Comparison of ENCODE assay signal across 24 cellular contexts in genomic region chr7:129576138-129576537, GRCh38.
"Had no signal": no experiment of that assay in that cellular context is flagged by ENCODE, and none has a peak within 500 bp of the region (broad histone marks: within the 10 kb centered on the region; RNA-seq: fewer than 3 reads in every experiment).

No MANE protein-coding gene starts in this region.

- H3K36me3 ChIP-seq: neural progenitor cell, ovary, right lobe of liver, sigmoid colon, stomach, thoracic aorta, thyroid gland, tibial nerve, upper lobe of right lung, uterus had no signal

- H3K9me3 ChIP-seq: psoas muscle, right lobe of liver, thyroid gland, uterus had no signal

- ATAC-seq: natural killer cell; psoas muscle; right cardiac atrium; right lobe of liver; stimulated activated effector memory CD8-positive, alpha-beta T cell treated with anti-CD3 and anti-CD28 coated beads, Interleukin-12 subunit alpha, Interleukin-12 subunit beta, amount 100 ng/mL, for 72 hours; stimulated activated naive B cell treated with anti-CD40 and anti-IgM and Interleukin-4, amounts not matched to agents 10 μg/mL and 1 μg/mL and 100 μg/mL, for 72 hours; upper lobe of right lung had no signal

- H3K4me3 ChIP-seq: neural progenitor cell, ovary, psoas muscle, right lobe of liver, sigmoid colon, stomach, thoracic aorta, thyroid gland, tibial nerve, upper lobe of right lung, uterus had no signal

- H3K9ac ChIP-seq: neural progenitor cell, parathyroid adenoma had no signal

- H3K4me1 ChIP-seq: neural progenitor cell, parathyroid adenoma, psoas muscle, right lobe of liver, sigmoid colon, stomach, thyroid gland, tibial nerve, upper lobe of right lung, uterus had no signal

- H3K27ac ChIP-seq: neural progenitor cell, ovary, parathyroid adenoma, psoas muscle, right lobe of liver, sigmoid colon, stomach, thoracic aorta, thyroid gland, tibial nerve, upper lobe of right lung, uterus had no signal

- H2AFZ ChIP-seq: neural progenitor cell, parathyroid adenoma had no signal

- H3K27me3 ChIP-seq: neural progenitor cell, ovary, right lobe of liver, sigmoid colon, stomach, thyroid gland, tibial nerve, upper lobe of right lung, uterus had no signal

- DNase-seq: natural killer cell; occipital lobe; ovary; posterior cingulate gyrus; psoas muscle; right cardiac atrium; right lobe of liver; sigmoid colon; small intestine; stimulated activated CD4-positive, alpha-beta T cell treated with anti-CD3 and anti-CD28 coated beads, Interleukin-15, amount 100 ng/mL, for 24 hours; stimulated activated CD4-positive, alpha-beta T cell treated with anti-CD3 and anti-CD28 coated beads, Interleukin-2, amount 100 ng/mL, for 24 hours; stimulated activated CD4-positive, alpha-beta T cell treated with anti-CD3 and anti-CD28 coated beads, Interleukin-2, amount 100 ng/mL, for 48 hours; stimulated activated CD4-positive, alpha-beta T cell treated with anti-CD3 and anti-CD28 coated beads, Interleukin-4, amount 100 ng/mL, for 24 hours; stimulated activated naive B cell treated with anti-CD40 and anti-IgM and Interleukin-4, amounts not matched to agents 10 μg/mL and 1 μg/mL and 100 μg/mL, for 72 hours; stimulated activated naive CD4-positive, alpha-beta T cell treated with Interleukin-2 at 50 U/mL for 16 hours; stomach; thyroid gland; upper lobe of right lung; uterus had no signal

- H3K4me2 ChIP-seq: neural progenitor cell had no signal
